In genomic region chr5:125258610-125259009, GRCh38 we compare ENCODE assay signal across 25 cellular contexts.
DNase-seq lines count a peak whose midpoint lies in the region; ATAC-seq, FAIRE-seq and TF ChIP-seq lines count a peak whose summit lies in the region.
"Had no signal": no experiment of that assay in that cellular context is flagged by ENCODE, and none has a peak within 500 bp of the region (broad histone marks: within the 10 kb centered on the region; RNA-seq: fewer than 3 reads in every experiment).

No MANE protein-coding gene starts in this region.

- H3K4me1 ChIP-seq in mammary epithelial cell (ENCODE audit: insufficient read depth, low read length) (peaks cover 1% of the 10 kb centered on the region), breast epithelium (no peaks in the 10 kb centered on the region), H1 (replicated peaks in 1 of 4; ENCODE audit: control insufficient read depth in 3 of 4, insufficient read depth in 4 of 4, low read length in 3 of 4) (no peaks in the 10 kb centered on the region), transverse colon (no peaks in the 10 kb centered on the region)

- H2AFZ ChIP-seq in mammary epithelial cell (ENCODE audit: low read depth, low read length) (peak overlapping the region; percentile 31), H1 (ENCODE audit: low read length) (peak overlapping the region; percentile 82; the same call in 1 of the 2 replicates), neural cell (ENCODE audit: low read depth, low read length) (no peak overlapping the region)

- H3K36me3 ChIP-seq in mammary epithelial cell (ENCODE audit: insufficient read depth, low read length), result no peaks in the 10 kb centered on the region
- H3K36me3 ChIP-seq in breast epithelium, result no peaks in the 10 kb centered on the region
- H3K36me3 ChIP-seq in H1 (ENCODE audit: control insufficient read depth in 2 of 4, insufficient read depth in 4 of 4, low read length in 3 of 4), result peaks cover 0 to 6% (median 0%) of the 10 kb centered on the region in 4 experiments; a peak in 2 of 8 replicates
- no peaks in the 10 kb centered on the region for H3K36me3 ChIP-seq in neural cell (ENCODE audit: insufficient read depth, low read length)
- no peaks in the 10 kb centered on the region for H3K36me3 ChIP-seq in transverse colon

- no peak overlapping the region for H2BK15ac ChIP-seq in H1 (ENCODE audit: low read length)

- no peak for ATAC-seq in omental fat pad (ENCODE audit: low FRiP score)
- ATAC-seq: CD8-positive, alpha-beta T cell; K562 had no signal

- TF ChIP-seq POLR2A in breast epithelium (IDR thresholded peaks at IDR 0.05) (no peak), H1 (IDR thresholded peaks at IDR 0.05; ENCODE audit: control extremely low read depth in 1 of 2, low read depth in 2 of 2, low read length in 2 of 2) (no peak), transverse colon (IDR thresholded peaks at IDR 0.05) (no peak)

- in situ Hi-C loops in mammary epithelial cell (cut with MboI; ENCODE audit: low sequenced_read_pairs in 2 of 2) (no loop called here), transverse colon (cut with MboI; ENCODE audit: low pct_ligation_motif_present in 1 of 4, low pct_unique_long_range_greater_than_20kb in 1 of 4, low sequenced_read_pairs in 3 of 4) (no loop called here)

- H3K79me2 ChIP-seq in mammary epithelial cell (ENCODE audit: insufficient read depth, low read length), result no peaks in the 10 kb centered on the region
- no peaks in the 10 kb centered on the region for H3K79me2 ChIP-seq in H1 (ENCODE audit: control insufficient read depth in 1 of 2, insufficient read depth in 2 of 2, low read length in 2 of 2)
- no peaks in the 10 kb centered on the region for H3K79me2 ChIP-seq in neural cell (replicated peaks; ENCODE audit: insufficient read depth, low read length)

- H4K91ac ChIP-seq in H1 (replicated peaks; ENCODE audit: insufficient read length, low read length), result no peak overlapping the region

- CTCF ChIA-PET in mammary epithelial cell (lab: Charles Lee; ENCODE audit: low non-redundant PET) (no interaction called here), H1 (lab: Charles Lee; ENCODE audit: partially characterized antibody) (no interaction called here)

- no peaks in the 10 kb centered on the region for H3K27me3 ChIP-seq in mammary epithelial cell (ENCODE audit: insufficient read depth, low read length)
- no peaks in the 10 kb centered on the region for H3K27me3 ChIP-seq in breast epithelium
- H3K27me3 ChIP-seq in H1 (replicated peaks in 1 of 4; ENCODE audit: control insufficient read depth in 3 of 4, extremely low read depth in 1 of 4, insufficient read depth in 3 of 4, low read length in 3 of 4), result no peaks in the 10 kb centered on the region
- H3K27me3 ChIP-seq in neural cell (ENCODE audit: insufficient read depth, low read depth, low read length), result no peaks in the 10 kb centered on the region
- H3K27me3 ChIP-seq in transverse colon, result no peaks in the 10 kb centered on the region

- TF ChIP-seq RAD21 in H1 (IDR thresholded peaks at IDR 0.05 in 1 of 2, conservative IDR thresholded peaks at IDR 0.05 in 1 of 2; ENCODE audit: low read depth in 2 of 2, low read length in 2 of 2) (no peak), neural cell (conservative IDR thresholded peaks at IDR 0.05) (no peak)

- H2BK12ac ChIP-seq in H1 (ENCODE audit: low read depth, low read length), result 0 out of 2 replicates have a peak overlapping the region, but pooled peaks have one; percentile 18

- no peak overlapping the region for H3K56ac ChIP-seq in H1 (replicated peaks; ENCODE audit: insufficient read length, low read depth, low read length)

- no peaks in the 10 kb centered on the region for H3K9me2 ChIP-seq in neural cell (ENCODE audit: insufficient read depth, low read length)

- H2AK5ac ChIP-seq in H1 (ENCODE audit: low read depth, low read length), result no peak overlapping the region

- peak overlapping the region; percentile 21; the same call in 1 of the 2 replicates for H3K18ac ChIP-seq in H1 (ENCODE audit: extremely low read depth, low read length)

- H3K9me3 ChIP-seq in mammary epithelial cell (replicated peaks; ENCODE audit: insufficient read depth, low read length), result peaks cover 10% of the 10 kb centered on the region
- H3K9me3 ChIP-seq in breast epithelium, result peaks cover 2 to 10% of the 10 kb centered on the region in 2 donors
- peaks cover 12 to 17% of the 10 kb centered on the region in 2 experiments for H3K9me3 ChIP-seq in H1 (ENCODE audit: insufficient read depth in 2 of 2, low read depth in 1 of 2, low read length in 1 of 2)
- H3K9me3 ChIP-seq in neural cell (ENCODE audit: low read length), result no peaks in the 10 kb centered on the region
- peaks cover 3 to 17% of the 10 kb centered on the region in 2 donors for H3K9me3 ChIP-seq in transverse colon

- H3K4me3 ChIP-seq in mammary epithelial cell (replicated peaks in 1 of 3; ENCODE audit: insufficient read depth in 1 of 3, low read depth in 2 of 3, low read length in 3 of 3), result no peak overlapping the region
- H3K4me3 ChIP-seq in breast epithelium, result no peak overlapping the region
- H3K4me3 ChIP-seq in H1 (ENCODE audit: extremely low read depth in 1 of 4, insufficient read depth in 2 of 4, low read depth in 3 of 4, low read length in 4 of 4), result no peak overlapping the region
- no peak overlapping the region for H3K4me3 ChIP-seq in neural cell (ENCODE audit: low read length)
- no peak overlapping the region for H3K4me3 ChIP-seq in transverse colon
- H3K4me3 ChIP-seq: K562, SK-N-MC had no signal

- no peaks in the 10 kb centered on the region for H3K79me1 ChIP-seq in H1 (ENCODE audit: low read depth, low read length)

- no peaks in the 10 kb centered on the region; the same call in 1 of the 2 replicates for H3K23me2 ChIP-seq in H1 (ENCODE audit: low read depth, low read length)

- H3K4me2 ChIP-seq in mammary epithelial cell (ENCODE audit: insufficient read depth, low read depth, low read length) (no peak overlapping the region), H1 (ENCODE audit: insufficient read depth in 1 of 2, low read depth in 2 of 2, low read length in 2 of 2) (no peak overlapping the region), neural cell (ENCODE audit: low read length) (peak overlapping the region; percentile 32)

- no peak overlapping the region for H3K4ac ChIP-seq in H1 (replicated peaks; ENCODE audit: insufficient read length, low read depth, low read length)

- no peak overlapping the region for H4K8ac ChIP-seq in H1 (ENCODE audit: extremely low read depth, insufficient read depth, low read length)

- no peak overlapping the region for H2BK20ac ChIP-seq in H1 (ENCODE audit: low read length)

- intact Hi-C loops in mammary epithelial cell (cut with micrococcal nuclease) (no loop called here), breast epithelium (cut with DNase I; ENCODE audit: low total_unique reads) (no loop called here), transverse colon (cut with DNase I; ENCODE audit: low total_unique reads) (no loop called here)

- BruUV-seq in mammary epithelial cell (replicated peaks; lab: Mats Ljungman, UMichigan), result no TSS peak

- DNase-seq in mammary epithelial cell, result no peak
- no peak for DNase-seq in breast epithelium (ENCODE audit: low spot score in 2 of 2)
- no peak for DNase-seq in H1 (ENCODE audit: low read depth in 1 of 2, low spot score in 2 of 2)
- peak; percentile 23 for DNase-seq in transverse colon
- DNase-seq in NCI-H128 (lab: John Stamatoyannopoulos, UW; ENCODE audit: unreplicated experiment), result no peak
- DNase-seq in omental fat pad (ENCODE audit: low spot score), result no peak
- DNase-seq in H4 (ENCODE audit: low spot score), result no peak
- DNase-seq: CD8-positive, alpha-beta T cell; H7; Kasumi-1; NCI-H1092 treated with DMSO at 0.1 percent for 48 hours; NCI-H146; NCI-H1930; NCI-H2107; NCI-H446; NCI-H524 treated with DMSO at 0.1 percent for 48 hours; SHP77 treated with DMSO at 0.1 percent for 48 hours had no signal

- H4K20me1 ChIP-seq in mammary epithelial cell (ENCODE audit: insufficient read depth, low read length), result no peaks in the 10 kb centered on the region
- no peaks in the 10 kb centered on the region for H4K20me1 ChIP-seq in H1 (replicated peaks in 1 of 2; ENCODE audit: control insufficient read depth in 1 of 2, insufficient read depth in 2 of 2, low read length in 2 of 2)
- H4K20me1 ChIP-seq in neural cell (ENCODE audit: insufficient read depth), result no peaks in the 10 kb centered on the region

- POLR2A ChIA-PET in H1 (lab: Charles Lee; ENCODE audit: partially characterized antibody), result no interaction called here

- dilution Hi-C loops in mammary epithelial cell (cut with HindIII; ENCODE audit: low sequenced_read_pairs), result no loop called here

- no peaks in the 10 kb centered on the region for H3F3A ChIP-seq in neural cell (ENCODE audit: insufficient read depth, low read length, poor library complexity, severe bottlenecking)

- WGBS in mammary epithelial cell (ENCODE audit: low coverage, missing lambda C conversion rate), result 83% methylated on average over 2 of the region's 2 CpGs
- WGBS in H1 (ENCODE audit: extremely low coverage in 1 of 2, insufficient coverage in 1 of 2, insufficient read length in 1 of 2, insufficient replicate concordance in 2 of 2, low coverage in 1 of 2, low lambda C conversion rate in 2 of 2, missing lambda C conversion rate in 1 of 2), 2 experiments, result 82% methylated on average over 2 of the region's 2 CpGs; no CpG with 5 or more reads in 1 of the 2 experiments
- 31% methylated on average over 2 of the region's 2 CpGs; no CpG with 5 or more reads in 1 of the 2 donors for WGBS in transverse colon (ENCODE audit: low coverage in 1 of 2), 2 donors

- no peak overlapping the region for H2BK5ac ChIP-seq in H1 (ENCODE audit: low read depth, low read length)

- no peak overlapping the region for H4K5ac ChIP-seq in H1 (ENCODE audit: insufficient read length, low read depth, low read length)

- H3K9ac ChIP-seq in mammary epithelial cell (ENCODE audit: insufficient read depth, low read length), result no peak overlapping the region
- no peak overlapping the region for H3K9ac ChIP-seq in H1 (replicated peaks in 1 of 4; ENCODE audit: extremely low read depth in 1 of 4, low read depth in 3 of 4, low read length in 3 of 4)
- H3K9ac ChIP-seq in neural cell (ENCODE audit: low read length), result peak overlapping the region; percentile 51

- TF ChIP-seq CTCF in mammary epithelial cell (conservative IDR thresholded peaks at IDR 0.05 in 1 of 2, IDR thresholded peaks at IDR 0.05 in 1 of 2; ENCODE audit: extremely low read depth in 1 of 2, insufficient read depth in 1 of 2, low read depth in 1 of 2, low read length in 2 of 2) (no peak), breast epithelium (IDR thresholded peaks at IDR 0.05) (no peak), H1 (IDR thresholded peaks at IDR 0.05; ENCODE audit: control extremely low read depth in 1 of 3, insufficient read depth in 1 of 3, low read depth in 1 of 3, low read length in 3 of 3) (no peak), neural cell (IDR thresholded peaks at IDR 0.05; ENCODE audit: poor library complexity, severe bottlenecking) (no peak), transverse colon (IDR thresholded peaks at IDR 0.05) (no peak), omental fat pad (IDR thresholded peaks at IDR 0.05) (no peak)

- H3K23ac ChIP-seq in H1 (ENCODE audit: insufficient read length), result no peak overlapping the region

- H3K27ac ChIP-seq in mammary epithelial cell (ENCODE audit: insufficient read depth, low read depth, low read length), result no peak overlapping the region
- no peak overlapping the region for H3K27ac ChIP-seq in breast epithelium
- H3K27ac ChIP-seq in H1 (ENCODE audit: low read depth, low read length), result no peak overlapping the region
- peak overlapping the region; percentile 83 for H3K27ac ChIP-seq in neural cell (ENCODE audit: low read length)
- H3K27ac ChIP-seq in transverse colon, result no peak overlapping the region
- H3K27ac ChIP-seq: 22Rv1, C4-2B, RWPE1, SK-N-MC had no signal

- H3K14ac ChIP-seq in H1 (ENCODE audit: insufficient read length), result no peak overlapping the region

- no peak for FAIRE-seq in H1 (lab: Jason Lieb, UNC)
- FAIRE-seq: G401.6, HTR-8/SVneo, K562 had no signal

- no peak overlapping the region for H2BK120ac ChIP-seq in H1 (replicated peaks; ENCODE audit: low read depth, low read length)

- TF ChIP-seq EP300 in H1 (IDR thresholded peaks at IDR 0.05; ENCODE audit: borderline replicate concordance in 1 of 2, low read depth in 2 of 2, low read length in 2 of 2), result no peak
- TF ChIP-seq EP300 in neural cell (conservative IDR thresholded peaks at IDR 0.05; ENCODE audit: poor library complexity, severe bottlenecking), result no peak
- TF ChIP-seq EP300 in transverse colon (IDR thresholded peaks at IDR 0.05; ENCODE audit: low read depth), result no peak
